8 cellular contexts compared by ENCODE assay signal in genomic region chr20:23049201-23049932, GRCh38. TPM values are rescaled to one million over a fixed set of nuclear protein-coding genes. Genes with fewer than 3 reads are reported as not detected.
A peak's percentile ranks its signal among the peaks of the same experiment; 100 is the strongest.
DNase-seq lines count a peak whose midpoint lies in the region; ATAC-seq and TF ChIP-seq lines count a peak whose summit lies in the region.

Gene THBD, minus strand, starts transcription at chr20:23049672. Its CDS starts 168 bp downstream, at chr20:23049504.

- no peak within 1 kb of the TSS for H3K27ac Mint-ChIP-seq in CD4-positive, alpha-beta memory T cell

- H3K9me3 Mint-ChIP-seq in CD4-positive, alpha-beta memory T cell: peaks cover 0 to 8% (median 0%) of the 10 kb centered on the region in 8 donors

- no peaks in the 10 kb centered on the region for H3K9me3 ChIP-seq in CD4-positive, alpha-beta memory T cell (ENCODE audit: control insufficient read depth in 1 of 2, low read length in 2 of 2)

- peaks cover 0 to 4% (median under 1%) of the 10 kb centered on the region in 4 donors for H3K4me1 Mint-ChIP-seq in CD4-positive, alpha-beta memory T cell

- H3K27me3 ChIP-seq in CD4-positive, alpha-beta memory T cell (ENCODE audit: insufficient read depth, low read length): peaks cover 3% of the 10 kb centered on the region
- H3K27me3 ChIP-seq in kidney epithelial cell (ENCODE audit: control insufficient read depth, insufficient read depth, low read length): peaks cover 29% of the 10 kb centered on the region

- H3K27me3 Mint-ChIP-seq in CD4-positive, alpha-beta memory T cell: peaks cover 25 to 29% of the 10 kb centered on the region in 2 donors

- CTCF ChIA-PET in CD4-positive, alpha-beta memory T cell (lab: Charles Lee; ENCODE audit: partially characterized antibody): interaction anchor here (1.7 kb wide), 1 partner anchor 11 kb away, joined by 5 read pairs; no protein-coding TSS in a partner anchor

- intact Hi-C loops in CD4-positive, alpha-beta memory T cell (cut with micrococcal nuclease): no loop called here

- no peaks in the 10 kb centered on the region for H3K36me3 ChIP-seq in CD4-positive, alpha-beta memory T cell (ENCODE audit: insufficient read depth, low read length)
- no peaks in the 10 kb centered on the region for H3K36me3 ChIP-seq in kidney epithelial cell (ENCODE audit: control insufficient read depth, insufficient read depth, low read length)

- H3K4me3 Mint-ChIP-seq in CD4-positive, alpha-beta memory T cell: peak within 1 kb of the TSS in 5 of 8 donors; percentile 10 to 77 (median 41)

- no peak within 1 kb of the TSS for H3K27ac ChIP-seq in CD4-positive, alpha-beta memory T cell (ENCODE audit: low read depth, low read length)

- H3K4me1 ChIP-seq in CD4-positive, alpha-beta memory T cell (ENCODE audit: insufficient read depth, low read length): peaks cover 6% of the 10 kb centered on the region

- no peaks in the 10 kb centered on the region for H3K36me3 Mint-ChIP-seq in CD4-positive, alpha-beta memory T cell

- POLR2A ChIA-PET in CD4-positive, alpha-beta memory T cell (lab: Charles Lee; ENCODE audit: partially characterized antibody): no interaction called here

- no peak within 1 kb of the TSS for H3K4me3 ChIP-seq in CD4-positive, alpha-beta memory T cell (ENCODE audit: low read length in 2 of 2)
- H3K4me3 ChIP-seq in choroid plexus epithelial cell (ENCODE audit: low read depth, low read length) (peak within 1 kb of the TSS; percentile 61), kidney epithelial cell (ENCODE audit: low read depth, low read length) (peak within 1 kb of the TSS; percentile 42)

- TF ChIP-seq CTCF in choroid plexus epithelial cell (conservative IDR thresholded peaks at IDR 0.05; ENCODE audit: low read depth, low read length) (no peak), kidney epithelial cell (IDR thresholded peaks at IDR 0.05; ENCODE audit: insufficient read depth, low read length, poor library complexity, severe bottlenecking) (no peak)

- DNase-seq in CD4-positive, alpha-beta memory T cell: peak in 1 of 5 donors; percentile 7
- peak; percentile 29 for DNase-seq in NCI-H2196 treated with DMSO at 0.1 percent for 48 hours (lab: John Stamatoyannopoulos, UW; ENCODE audit: unreplicated experiment)
- DNase-seq in choroid plexus epithelial cell (ENCODE audit: low read depth): peak; percentile 45
- DNase-seq in kidney epithelial cell (ENCODE audit: low read depth): no peak
- peak; percentile 8 for DNase-seq in stimulated activated naive CD8-positive, alpha-beta T cell treated with anti-CD3 and anti-CD28 coated beads, Interleukin-15, Interleukin-2, amounts not matched to agents 100 U/mL and 50 U/mL, for 24 hours
- DNase-seq in NCI-H187 (lab: John Stamatoyannopoulos, UW): no peak

- no peak for ATAC-seq in stimulated activated naive CD8-positive, alpha-beta T cell treated with anti-CD3 and anti-CD28 coated beads, Interleukin-15, Interleukin-2, amounts not matched to agents 100 U/mL and 50 U/mL, for 24 hours
- ATAC-seq in GM19452 (IDR thresholded peaks at IDR 0.05; ENCODE audit: unreplicated experiment) (no peak), GM19324 (IDR thresholded peaks at IDR 0.05; ENCODE audit: low FRiP score, unreplicated experiment) (no peak)

RNA-seq across cellular contexts. Expression of gene THBD, which starts in this region (rescaled TPM):
- under 1 TPM; 0.29 to 0.50 TPM for total RNA-seq in CD4-positive, alpha-beta memory T cell
- under 1 TPM in 1 of 2 donors, not detected in 1; 0.05 TPM for polyA plus RNA-seq in CD4-positive, alpha-beta memory T cell
- total RNA-seq in kidney epithelial cell: 17.1 and 19.9 TPM in 2 replicates

Comparison
In these comparisons a context has a peak if more than half of its experiments do, and no peak if none do; other contexts are left out.
1. RNA of gene THBD (total RNA-seq): 17.1 to 19.9 TPM in kidney epithelial cell; 0.29 to 0.50 TPM in CD4-positive, alpha-beta memory T cell; every median in the first group is over 10 times any median in the second.
2. DNase-seq: peak in NCI-H2196 treated with DMSO at 0.1 percent for 48 hours (single experiment), choroid plexus epithelial cell (single experiment) and stimulated activated naive CD8-positive, alpha-beta T cell treated with anti-CD3 and anti-CD28 coated beads, Interleukin-15, Interleukin-2, amounts not matched to agents 100 U/mL and 50 U/mL, for 24 hours (single experiment); none in kidney epithelial cell (single experiment) and NCI-H187 (0 of 2).
3. H3K4me3 ChIP-seq: peak in choroid plexus epithelial cell (single experiment) and kidney epithelial cell (single experiment); none in CD4-positive, alpha-beta memory T cell (0 of 2).